In the genomic region with DNA sequence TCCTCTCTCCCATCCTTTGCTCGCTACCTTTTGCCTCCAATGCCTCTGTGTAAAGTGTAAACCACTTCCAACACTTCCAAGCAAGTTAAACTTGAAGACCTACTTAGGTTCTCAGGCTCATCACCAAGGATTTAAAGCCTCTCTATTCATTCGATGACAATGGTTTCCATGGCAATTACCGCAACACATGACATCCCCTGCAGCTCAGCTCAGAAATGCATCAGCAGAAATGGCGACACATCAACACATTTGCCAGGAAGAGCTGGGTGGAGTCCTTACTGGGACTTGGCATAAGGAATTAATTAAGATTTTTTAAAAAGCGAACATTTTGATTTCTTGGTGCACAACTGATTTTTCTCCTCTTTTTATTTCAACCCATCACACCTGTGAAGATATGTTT, we compare ENCODE assay signal across 22 cellular contexts.
DNase-seq lines count a peak whose midpoint lies in the region; ATAC-seq and TF ChIP-seq lines count a peak whose summit lies in the region.
"Had no signal": no experiment of that assay in that cellular context is flagged by ENCODE, and none has a peak within 500 bp of the region (broad histone marks: within the 10 kb centered on the region; RNA-seq: fewer than 3 reads in every experiment).

No MANE protein-coding gene starts in this region.

- ATAC-seq in HG03439 (IDR thresholded peaks at IDR 0.05; ENCODE audit: unreplicated experiment) = no peak
- ATAC-seq: A549; activated CD4-positive, CD25-positive, alpha-beta regulatory T cell treated with anti-CD3 and anti-CD28 coated beads, Interleukin-2, amount 50 U/mL, for 24 hours; activated CD8-positive, alpha-beta T cell treated with anti-CD3 and anti-CD28 coated beads for 36 hours; foreskin keratinocyte; naive thymus-derived CD8-positive, alpha-beta T cell had no signal

- H4K20me1 ChIP-seq in mammary epithelial cell (ENCODE audit: insufficient read depth, low read length) = no peaks in the 10 kb centered on the region

- H3K27ac ChIP-seq in mammary epithelial cell (ENCODE audit: insufficient read depth, low read depth, low read length) (no peak overlapping the region), suprapubic skin (peak overlapping the region; percentile 55), esophagus squamous epithelium (no peak overlapping the region), SJCRH30 (no peak overlapping the region)
- H3K27ac ChIP-seq: A549, C4-2B, coronary artery, foreskin keratinocyte, hepatocyte had no signal

- H3K27ac Mint-ChIP-seq in MCF 10A (ENCODE audit: low read depth, unreplicated experiment) (no peak overlapping the region), brain (peak overlapping the region in 4 of 5 experiments; percentile 46 to 81 (median 71))
- H3K27ac Mint-ChIP-seq: activated CD8-positive, alpha-beta T cell treated with anti-CD3 and anti-CD28 coated beads for 36 hours; naive thymus-derived CD8-positive, alpha-beta T cell had no signal

- H3K4me1 Mint-ChIP-seq in MCF 10A (ENCODE audit: insufficient read depth, unreplicated experiment) (peaks cover 15% of the 10 kb centered on the region), brain (peaks cover 45% of the 10 kb centered on the region)
- H3K4me1 Mint-ChIP-seq: naive thymus-derived CD8-positive, alpha-beta T cell had no signal

- dilution Hi-C loops in mammary epithelial cell (cut with HindIII; ENCODE audit: low sequenced_read_pairs) = no loop called here

- H3K27me3 ChIP-seq in mammary epithelial cell (ENCODE audit: insufficient read depth, low read length) (no peaks in the 10 kb centered on the region), suprapubic skin (no peaks in the 10 kb centered on the region), esophagus squamous epithelium (peaks cover 0 to 4% (median 0%) of the 10 kb centered on the region in 4 donors), SJCRH30 (no peaks in the 10 kb centered on the region)
- H3K27me3 ChIP-seq: foreskin keratinocyte, hepatocyte had no signal

- CTCF ChIA-PET in MCF 10A (lab: Yijun Ruan, JAX) (no interaction called here), mammary epithelial cell (lab: Charles Lee; ENCODE audit: low non-redundant PET) (no interaction called here)

- H3K9me3 ChIP-seq in mammary epithelial cell (replicated peaks; ENCODE audit: insufficient read depth, low read length) = peaks cover 16% of the 10 kb centered on the region
- no peaks in the 10 kb centered on the region for H3K9me3 ChIP-seq in suprapubic skin
- no peaks in the 10 kb centered on the region for H3K9me3 ChIP-seq in esophagus squamous epithelium
- no peaks in the 10 kb centered on the region for H3K9me3 ChIP-seq in SJCRH30 (replicated peaks)
- H3K9me3 ChIP-seq: A549 had no signal

- TF ChIP-seq POLR2A in suprapubic skin (IDR thresholded peaks at IDR 0.05) = no peak
- no peak for TF ChIP-seq POLR2A in esophagus squamous epithelium (IDR thresholded peaks at IDR 0.05)

- DNase-seq in MCF 10A (ENCODE audit: unreplicated experiment) (peak; percentile 2), mammary epithelial cell (no peak), iPS-NIHi11 (ENCODE audit: low spot score) (peak; percentile 43), suprapubic skin (ENCODE audit: low spot score in 2 of 2) (peak; percentile 80 to 82), esophagus squamous epithelium (lab: John Stamatoyannopoulos, UW) (no peak), SJCRH30 (no peak)
- DNase-seq: activated CD8-positive, alpha-beta T cell treated with anti-CD3 and anti-CD28 coated beads for 36 hours; activated gamma-delta T cell treated with Interleukin-2 at 50 U/mL for 16 hours; activated T-cell treated with anti-CD3 and anti-CD28 coated beads for 4 hours; foreskin keratinocyte; HCEC 1CT; islet precursor cell; naive thymus-derived CD8-positive, alpha-beta T cell; NCI-H1694; SHP77 had no signal

- H3K9ac ChIP-seq in mammary epithelial cell (ENCODE audit: insufficient read depth, low read length) = no peak overlapping the region

- H2AFZ ChIP-seq in mammary epithelial cell (ENCODE audit: low read depth, low read length) = no peak overlapping the region
- H2AFZ ChIP-seq: hepatocyte had no signal

- H3K27me3 Mint-ChIP-seq in MCF 10A (ENCODE audit: insufficient read depth, unreplicated experiment) = no peaks in the 10 kb centered on the region
- no peaks in the 10 kb centered on the region for H3K27me3 Mint-ChIP-seq in brain

- POLR2A ChIA-PET in MCF 10A (lab: Yijun Ruan, JAX) = interaction anchor here (0.5 kb wide), 1 partner anchor 20 kb away, joined by 3 read pairs; no protein-coding TSS in a partner anchor

- TF ChIP-seq CTCF in MCF 10A (IDR thresholded peaks at IDR 0.05; ENCODE audit: unreplicated experiment) (no peak), mammary epithelial cell (conservative IDR thresholded peaks at IDR 0.05 in 1 of 2, IDR thresholded peaks at IDR 0.05 in 1 of 2; ENCODE audit: extremely low read depth in 1 of 2, insufficient read depth in 1 of 2, low read depth in 1 of 2, low read length in 2 of 2) (no peak), brain (conservative IDR thresholded peaks at IDR 0.05) (no peak), suprapubic skin (IDR thresholded peaks at IDR 0.05) (no peak), esophagus squamous epithelium (IDR thresholded peaks at IDR 0.05) (no peak)

- no peak for TF ChIP-seq EP300 in suprapubic skin (IDR thresholded peaks at IDR 0.05)

- no peaks in the 10 kb centered on the region for H3K36me3 ChIP-seq in mammary epithelial cell (ENCODE audit: insufficient read depth, low read length)
- no peaks in the 10 kb centered on the region for H3K36me3 ChIP-seq in suprapubic skin
- H3K36me3 ChIP-seq in esophagus squamous epithelium = no peaks in the 10 kb centered on the region
- H3K36me3 ChIP-seq in SJCRH30 = no peaks in the 10 kb centered on the region

- H3K4me1 ChIP-seq in mammary epithelial cell (ENCODE audit: insufficient read depth, low read length) = no peaks in the 10 kb centered on the region
- no peaks in the 10 kb centered on the region for H3K4me1 ChIP-seq in suprapubic skin
- no peaks in the 10 kb centered on the region for H3K4me1 ChIP-seq in esophagus squamous epithelium
- no peaks in the 10 kb centered on the region for H3K4me1 ChIP-seq in SJCRH30
- H3K4me1 ChIP-seq: A549, foreskin keratinocyte had no signal

- no peaks in the 10 kb centered on the region for H3K79me2 ChIP-seq in mammary epithelial cell (ENCODE audit: insufficient read depth, low read length)
- H3K79me2 ChIP-seq: hepatocyte had no signal

- intact Hi-C loops in MCF 10A (cut with micrococcal nuclease) = no loop called here
- intact Hi-C loops in mammary epithelial cell (cut with micrococcal nuclease) = no loop called here
- intact Hi-C loops in esophagus squamous epithelium (cut with DNase I) = no loop called here

- BruUV-seq in MCF 10A (replicated peaks; lab: Mats Ljungman, UMichigan) (no TSS peak), mammary epithelial cell (replicated peaks; lab: Mats Ljungman, UMichigan) (no TSS peak)

- H3K4me3 ChIP-seq in mammary epithelial cell (replicated peaks in 1 of 3; ENCODE audit: insufficient read depth in 1 of 3, low read depth in 2 of 3, low read length in 3 of 3) (no peak overlapping the region), suprapubic skin (no peak overlapping the region), esophagus squamous epithelium (no peak overlapping the region), SJCRH30 (no peak overlapping the region)
- H3K4me3 ChIP-seq: A549, coronary artery, hepatocyte had no signal

- 51% methylated on average over 5 of the region's 5 CpGs for WGBS in mammary epithelial cell (ENCODE audit: low coverage, missing lambda C conversion rate)
- WGBS in suprapubic skin = 51% methylated on average over 5 of the region's 5 CpGs
- WGBS in esophagus squamous epithelium, 2 donors = 32 to 33% methylated on average over 5 of the region's 5 CpGs

- H3K4me2 ChIP-seq in mammary epithelial cell (ENCODE audit: insufficient read depth, low read depth, low read length) = no peak overlapping the region
- H3K4me2 ChIP-seq: A549, hepatocyte had no signal

- H3K36me3 Mint-ChIP-seq in MCF 10A (ENCODE audit: insufficient read depth, unreplicated experiment) = no peaks in the 10 kb centered on the region
- H3K36me3 Mint-ChIP-seq in brain = no peaks in the 10 kb centered on the region

- H3K9me3 Mint-ChIP-seq in MCF 10A (ENCODE audit: unreplicated experiment) = peaks cover 14% of the 10 kb centered on the region
- H3K9me3 Mint-ChIP-seq in brain = peaks cover 2 to 12% (median 4%) of the 10 kb centered on the region in 5 experiments
- H3K9me3 Mint-ChIP-seq: activated CD8-positive, alpha-beta T cell treated with anti-CD3 and anti-CD28 coated beads for 36 hours had no signal

- in situ Hi-C loops in mammary epithelial cell (cut with MboI; ENCODE audit: low sequenced_read_pairs in 2 of 2) = no loop called here

- no peak overlapping the region for H3K4me3 Mint-ChIP-seq in MCF 10A (ENCODE audit: unreplicated experiment)
- no peak overlapping the region for H3K4me3 Mint-ChIP-seq in brain
- H3K4me3 Mint-ChIP-seq: activated CD8-positive, alpha-beta T cell treated with anti-CD3 and anti-CD28 coated beads for 36 hours; naive thymus-derived CD8-positive, alpha-beta T cell had no signal

Comparison
In these comparisons a context has a peak if more than half of its experiments do, and no peak if none do; other contexts are left out.
1. DNase-seq: peak in MCF 10A (single experiment), iPS-NIHi11 (single experiment) and suprapubic skin (2 of 2); none in mammary epithelial cell (single experiment), esophagus squamous epithelium (single experiment) and SJCRH30 (0 of 2).